1 cellular context compared by ENCODE assay signal in genomic region chr20:57451759-57452661, GRCh38.
TF ChIP-seq lines count a peak whose summit lies in the region.

No MANE protein-coding gene starts in this region.

TF ChIP-seq in H1, 55 proteins besides CTCF, POLR2A, EP300 and RAD21 (continued from another document):
- TF ChIP-seq CHD7 (IDR thresholded peaks at IDR 0.05; ENCODE audit: insufficient replicate concordance, low read length) (no peak), KDM5A (IDR thresholded peaks at IDR 0.05; ENCODE audit: low read length) (no peak), RFX5 (IDR thresholded peaks at IDR 0.05; ENCODE audit: borderline replicate concordance, low read depth, low read length) (no peak), EGR1 (IDR thresholded peaks at IDR 0.05; ENCODE audit: borderline replicate concordance, low read depth, low read length) (no peak), POLR2AphosphoS5 (IDR thresholded peaks at IDR 0.05; ENCODE audit: low read depth, low read length) (no peak), BCL11A (IDR thresholded peaks at IDR 0.05; ENCODE audit: low read depth in 2 of 2, low read length in 2 of 2) (no peak), CHD2 (IDR thresholded peaks at IDR 0.05; ENCODE audit: low read length) (no peak), ATF2 (IDR thresholded peaks at IDR 0.05; ENCODE audit: low read length) (no peak)
